In the genomic region with DNA sequence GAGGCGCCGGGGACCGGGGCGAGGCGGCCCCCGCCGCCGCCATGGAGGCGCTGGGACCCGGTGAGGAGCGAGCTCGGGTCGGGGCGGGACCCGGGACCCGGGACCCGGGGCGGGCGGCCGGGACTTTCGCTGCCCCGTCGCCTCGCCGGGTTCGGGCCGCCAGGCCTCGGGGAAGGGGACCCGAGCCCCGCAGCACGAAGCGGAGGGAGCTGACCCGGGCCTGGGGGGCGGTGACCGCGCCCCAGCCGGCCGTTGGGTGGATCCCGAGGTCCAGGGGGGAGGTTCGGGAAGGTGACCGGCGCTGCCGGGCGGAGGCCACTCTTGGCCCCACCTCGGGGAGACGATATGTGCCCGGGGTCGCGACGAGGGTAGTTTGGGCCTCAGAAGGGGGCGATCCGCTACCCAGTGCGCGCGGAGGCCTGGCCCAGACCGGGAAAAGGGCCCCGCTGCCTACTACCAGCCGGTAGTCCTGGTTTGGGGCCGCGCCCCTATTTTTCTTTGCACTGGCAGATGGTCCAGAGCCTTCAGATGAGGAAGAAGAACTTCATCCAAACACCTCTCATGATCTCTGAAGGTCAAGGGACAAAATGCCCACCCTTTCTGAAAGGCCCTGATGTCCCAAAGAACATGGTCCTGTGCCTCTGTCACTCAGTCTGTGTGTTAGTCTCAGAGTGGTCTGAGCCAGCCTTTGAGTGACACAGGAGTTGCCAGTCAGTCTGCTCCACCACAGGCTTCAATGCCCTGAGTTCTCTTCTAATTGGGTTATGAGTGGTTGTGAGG, we compare ENCODE assay signal across 8 cellular contexts. TPM values are rescaled to one million over a fixed set of nuclear protein-coding genes. Genes with fewer than 3 reads are reported as not detected.
DNase-seq lines count a peak whose midpoint lies in the region; ATAC-seq and TF ChIP-seq lines count a peak whose summit lies in the region.

No MANE protein-coding gene starts in this region.

- H3K36me3 ChIP-seq in SJSA1 (peaks cover 10% of the 10 kb centered on the region), iPS-15b (ENCODE audit: control insufficient read depth, insufficient read depth, low read length) (no peaks in the 10 kb centered on the region)

- H3K4me1 ChIP-seq in SJSA1 (replicated peaks) (peaks cover 18% of the 10 kb centered on the region), iPS-15b (ENCODE audit: control insufficient read depth, insufficient read depth, low read length) (peaks cover 4% of the 10 kb centered on the region)

- H3K9me3 ChIP-seq in SJSA1 (replicated peaks) (no peaks in the 10 kb centered on the region), iPS-15b (ENCODE audit: control insufficient read depth, insufficient read depth, low read length) (no peaks in the 10 kb centered on the region)

- in situ Hi-C loops in T47D (cut with HindIII; ENCODE audit: low pct_unique_long_range_greater_than_20kb, low sequenced_read_pairs), result no loop called here

- no peak for ATAC-seq in GM21619 (IDR thresholded peaks at IDR 0.05; ENCODE audit: unreplicated experiment)

- peak overlapping the region; percentile 26 for H3K9ac ChIP-seq in iPS-15b (ENCODE audit: low read depth, low read length)

- H3K27ac ChIP-seq in SJSA1, result peak overlapping the region; percentile 67

- H3K4me3 ChIP-seq in SJSA1, result peak overlapping the region; percentile 91
- peak overlapping the region; percentile 52 for H3K4me3 ChIP-seq in iPS-15b (ENCODE audit: low read depth, low read length)
- H3K4me3 ChIP-seq in retinal pigment epithelial cell (ENCODE audit: low read length), result peak overlapping the region; percentile 77

- TF ChIP-seq CTCF in retinal pigment epithelial cell (conservative IDR thresholded peaks at IDR 0.05; ENCODE audit: low read depth, low read length), result no peak

- peak; percentile 32 for DNase-seq in CD1c-positive myeloid dendritic cell (ENCODE audit: extremely low spot score)
- peak; percentile 9 for DNase-seq in HCEC 1CT
- DNase-seq in SJSA1 (ENCODE audit: low read depth in 1 of 2, low spot score in 2 of 2), result peak; percentile 46 to 50
- peak; percentile 9 to 46 for DNase-seq in T47D (ENCODE audit: low read depth in 1 of 2, low spot score in 1 of 2)
- DNase-seq in retinal pigment epithelial cell (ENCODE audit: low read depth), result no peak
- no peak for DNase-seq in NCI-H2196 (lab: John Stamatoyannopoulos, UW; ENCODE audit: unreplicated experiment)

- H3K27me3 ChIP-seq in SJSA1 (replicated peaks) (no peaks in the 10 kb centered on the region), iPS-15b (ENCODE audit: control insufficient read depth, insufficient read depth, low read length) (no peaks in the 10 kb centered on the region)

RNA-seq across cellular contexts. Expression of gene AGO4, which starts 0.8 kb away (rescaled TPM):
- total RNA-seq in SJSA1 (2014; rRNA removed; shearing (Covaris generic)), result 5.4 and 7.2 TPM in 2 replicates

RNA-seq across cellular contexts. Expression of gene CLSPN, which starts 38.8 kb away (rescaled TPM):
- 44.1 and 44.5 TPM in 2 replicates for total RNA-seq in SJSA1 (2014; rRNA removed; shearing (Covaris generic))

Comparison
In these comparisons a context has a peak if more than half of its experiments do, and no peak if none do; other contexts are left out.
1. DNase-seq: peak in CD1c-positive myeloid dendritic cell (single experiment), HCEC 1CT (single experiment), SJSA1 (2 of 2) and T47D (2 of 2); none in retinal pigment epithelial cell (single experiment) and NCI-H2196 (single experiment).
2. Peak in every context shown above with its lines, with median percentiles within 50 percentile points of each other: H3K4me3 ChIP-seq.